ENCODE assay signal across 1 cellular context in genomic region chr20:43590392-43591303, GRCh38.
TF ChIP-seq lines count a peak whose summit lies in the region.

TSS of gene IFT52 (plus strand) at chr20:43590937. CDS start at chr20:43594699, 3,762 bp downstream.

TF ChIP-seq in HEK293, 187 proteins besides CTCF, POLR2A, EP300 and RAD21 (continued from another document):
- TF ChIP-seq GLIS2 (tag by site-specific recombination; IDR thresholded peaks at IDR 0.05) (peak; percentile 70), ZSCAN18 (tag by site-specific recombination; IDR thresholded peaks at IDR 0.05) (no peak), ZNF362 (tag by site-specific recombination; IDR thresholded peaks at IDR 0.05) (no peak), KLF17 (tag by site-specific recombination; IDR thresholded peaks at IDR 0.05) (peak; percentile 70; the same call in 1 of the 2 replicates), SP3 (tag by site-specific recombination; IDR thresholded peaks at IDR 0.05) (peak; percentile 84), SP7 (tag by site-specific recombination; IDR thresholded peaks at IDR 0.05) (peak; percentile 80), ZBTB26 (tag by site-specific recombination; optimal IDR thresholded peaks at IDR 0.05) (peak; percentile 56), ZEB2 (tag by site-specific recombination; IDR thresholded peaks at IDR 0.05) (peak; percentile 94), YY1 (tag by site-specific recombination; IDR thresholded peaks at IDR 0.05) (no peak), ZBTB48 (tag by site-specific recombination; IDR thresholded peaks at IDR 0.05) (no peak), SP2 (tag by site-specific recombination; IDR thresholded peaks at IDR 0.05) (peak; percentile 57)
